In the genomic region with DNA sequence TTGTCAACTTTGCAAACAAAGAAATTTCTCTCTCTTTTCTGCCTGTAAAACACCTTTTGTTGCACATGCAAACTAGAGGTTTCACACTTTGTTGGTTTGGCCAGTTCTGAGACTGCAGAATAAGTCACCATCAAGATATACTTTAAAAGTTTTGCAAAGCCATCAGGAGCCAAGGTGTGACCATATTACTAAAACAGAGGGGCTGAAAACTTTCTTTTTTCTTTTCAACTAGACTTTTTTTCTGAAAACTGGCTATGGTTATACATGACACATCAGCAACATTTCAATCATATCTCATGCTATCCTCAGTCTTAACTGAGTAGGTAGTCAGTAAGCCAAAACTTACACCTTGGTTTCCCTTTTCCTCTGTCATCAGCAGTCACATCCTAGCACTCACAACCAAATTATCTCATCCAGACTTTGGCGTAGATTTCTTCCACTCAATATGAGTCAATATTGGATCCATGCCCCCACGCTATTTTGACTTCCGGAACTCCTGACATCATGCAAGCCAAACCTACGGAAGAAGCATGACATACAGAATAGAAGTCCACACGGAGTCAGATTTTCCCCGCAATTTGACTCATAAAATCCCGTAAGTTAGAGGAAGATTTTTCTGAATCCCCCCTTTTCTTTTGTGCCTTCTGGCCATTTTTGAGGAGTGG, we compare ENCODE assay signal across 14 cellular contexts. TPM values are rescaled to one million over a fixed set of nuclear protein-coding genes. Genes with fewer than 3 reads are reported as not detected.
A peak's percentile ranks its signal among the peaks of the same experiment; 100 is the strongest.
DNase-seq lines count a peak whose midpoint lies in the region; ATAC-seq and TF ChIP-seq lines count a peak whose summit lies in the region.
"Had no signal": no experiment of that assay in that cellular context is flagged by ENCODE, and none has a peak within 500 bp of the region (broad histone marks: within the 10 kb centered on the region; RNA-seq: fewer than 3 reads in every experiment).

No MANE protein-coding gene starts in this region.

- no peaks in the 10 kb centered on the region for H3K9me3 Mint-ChIP-seq in stimulated activated naive CD8-positive, alpha-beta T cell treated with anti-CD3 and anti-CD28 coated beads, Interleukin-15, Interleukin-2, amounts not matched to agents 100 ng/mL and 50 ng/mL, for 24 hours
- H3K9me3 Mint-ChIP-seq: naive B cell had no signal

- H3K36me3 Mint-ChIP-seq in stimulated activated naive CD8-positive, alpha-beta T cell treated with anti-CD3 and anti-CD28 coated beads, Interleukin-15, Interleukin-2, amounts not matched to agents 100 ng/mL and 50 ng/mL, for 24 hours (ENCODE audit: low read depth): peaks cover 5% of the 10 kb centered on the region
- H3K36me3 Mint-ChIP-seq: naive B cell had no signal

- no peak overlapping the region for H3K4me3 ChIP-seq in osteoblast (ENCODE audit: insufficient read depth, low read length)

- ATAC-seq in HG02678 (IDR thresholded peaks at IDR 0.05; ENCODE audit: unreplicated experiment) (peak; percentile 38), HG03565 (IDR thresholded peaks at IDR 0.05; ENCODE audit: unreplicated experiment) (peak; percentile 35)

- no peaks in the 10 kb centered on the region for H3K79me2 ChIP-seq in osteoblast (ENCODE audit: insufficient read depth, low read length)

- no peak overlapping the region for H3K4me2 ChIP-seq in osteoblast (ENCODE audit: insufficient read depth, low read length)

- H3K4me1 ChIP-seq in osteoblast (ENCODE audit: insufficient read depth, low read length): no peaks in the 10 kb centered on the region

- no peak overlapping the region for H3K27ac ChIP-seq in osteoblast (ENCODE audit: low read depth, low read length)
- H3K27ac ChIP-seq: VCaP had no signal

- H2AFZ ChIP-seq in osteoblast (ENCODE audit: low read length): no peak overlapping the region

- H3K9me3 ChIP-seq in osteoblast (ENCODE audit: low read depth, low read length): no peaks in the 10 kb centered on the region

- H3K4me3 Mint-ChIP-seq in stimulated activated naive CD8-positive, alpha-beta T cell treated with anti-CD3 and anti-CD28 coated beads, Interleukin-15, Interleukin-2, amounts not matched to agents 100 ng/mL and 50 ng/mL, for 24 hours: peak overlapping the region; percentile 12
- H3K4me3 Mint-ChIP-seq: naive B cell had no signal

- peaks cover 50% of the 10 kb centered on the region for H3K4me1 Mint-ChIP-seq in stimulated activated naive CD8-positive, alpha-beta T cell treated with anti-CD3 and anti-CD28 coated beads, Interleukin-15, Interleukin-2, amounts not matched to agents 100 ng/mL and 50 ng/mL, for 24 hours (ENCODE audit: low read depth)

- H3K27me3 Mint-ChIP-seq in stimulated activated naive CD8-positive, alpha-beta T cell treated with anti-CD3 and anti-CD28 coated beads, Interleukin-15, Interleukin-2, amounts not matched to agents 100 ng/mL and 50 ng/mL, for 24 hours: no peaks in the 10 kb centered on the region
- H3K27me3 Mint-ChIP-seq: naive B cell had no signal

- TF ChIP-seq CTCF in osteoblast (IDR thresholded peaks at IDR 0.05; ENCODE audit: extremely low read depth, low read depth, low read length) (no peak), GM20000 (IDR thresholded peaks at IDR 0.05; ENCODE audit: extremely low read depth, missing control alignments) (no peak)

- no peaks in the 10 kb centered on the region for H4K20me1 ChIP-seq in osteoblast (ENCODE audit: insufficient read depth, low read length)

- no peaks in the 10 kb centered on the region for H3K36me3 ChIP-seq in osteoblast (ENCODE audit: insufficient read depth, low read length)

- H3K27me3 ChIP-seq in osteoblast (ENCODE audit: insufficient read depth, low read length): peaks cover 6% of the 10 kb centered on the region

- DNase-seq in stimulated activated CD4-positive, alpha-beta T cell treated with anti-CD3 and anti-CD28 coated beads, Interleukin-4, amount 100 ng/mL, for 24 hours: peak; percentile 31
- no peak for DNase-seq in stimulated activated CD4-positive, alpha-beta T cell treated with anti-CD3 and anti-CD28 coated beads, Interleukin-15, amount 100 ng/mL, for 24 hours
- no peak for DNase-seq in osteoblast (ENCODE audit: insufficient read length, low spot score, missing footprints)
- no peak for DNase-seq in NCI-H2227 (lab: John Stamatoyannopoulos, UW; ENCODE audit: unreplicated experiment)
- DNase-seq in GM20000 (ENCODE audit: low spot score): no peak
- DNase-seq: aorta, naive B cell, NCI-H1417 had no signal

- peak overlapping the region; percentile 26 for H3K27ac Mint-ChIP-seq in stimulated activated naive CD8-positive, alpha-beta T cell treated with anti-CD3 and anti-CD28 coated beads, Interleukin-15, Interleukin-2, amounts not matched to agents 100 ng/mL and 50 ng/mL, for 24 hours
- H3K27ac Mint-ChIP-seq: naive B cell had no signal

RNA-seq across cellular contexts. Expression of gene IFNG, which starts 4.1 kb away (rescaled TPM):
- total RNA-seq in osteoblast: not detected in 2 replicates
- total RNA-seq: aorta, endothelial cell of umbilical vein, subcutaneous adipose tissue had no signal
